In genomic region chr16:75433732-75434413, GRCh38 we compare ENCODE assay signal across 8 cellular contexts. TPM values are rescaled to one million over a fixed set of nuclear protein-coding genes. Genes with fewer than 3 reads are reported as not detected.
DNase-seq lines count a peak whose midpoint lies in the region; ATAC-seq, FAIRE-seq and TF ChIP-seq lines count a peak whose summit lies in the region.

No MANE protein-coding gene starts in this region.

- H3K56ac ChIP-seq in H1 (replicated peaks; ENCODE audit: insufficient read length, low read depth, low read length): no peak overlapping the region

- TF ChIP-seq EP300 in H1 (IDR thresholded peaks at IDR 0.05; ENCODE audit: borderline replicate concordance in 1 of 2, low read depth in 2 of 2, low read length in 2 of 2): no peak

- H3K27ac Mint-ChIP-seq in T-helper 2 cell treated with Interferon-gamma antibody and Interleukin-4, amounts not matched to agents 5 μg/mL and 100 μg/mL, for 36 hours: peak overlapping the region; percentile 98
- H3K27ac Mint-ChIP-seq in memory B cell: peak overlapping the region; percentile 99

- peak; percentile 94 for DNase-seq in AG10803 (ENCODE audit: low read depth)
- peak; percentile 80 to 95 (median 89) for DNase-seq in NCI-H1417 (lab: John Stamatoyannopoulos, UW)
- DNase-seq in T-helper 2 cell treated with Interferon-gamma antibody and Interleukin-4, amounts not matched to agents 5 μg/mL and 100 μg/mL, for 36 hours (ENCODE audit: low spot score): no peak
- peak; percentile 34 to 71 for DNase-seq in H1 (ENCODE audit: low read depth in 1 of 2, low spot score in 2 of 2)
- DNase-seq in memory B cell (ENCODE audit: low spot score in 2 of 2): peak in 1 of 2 donors; percentile 65

- no peaks in the 10 kb centered on the region; the same call in none of the 2 replicates for H3K79me1 ChIP-seq in H1 (ENCODE audit: low read depth, low read length)

- POLR2A ChIA-PET in H1 (lab: Charles Lee; ENCODE audit: partially characterized antibody): interaction anchor here (0.7 to 3.3 kb wide), 35 partner anchors 8 to 261 kb away, joined by 3 to 35 read pairs (median 5); partner anchors contain the start of genes ADAT1, BCAR1, CHST6 and GABARAPL2

- H2BK12ac ChIP-seq in H1 (ENCODE audit: low read depth, low read length): peak overlapping the region; percentile 89; the same call in 1 of the 2 replicates

- H3K14ac ChIP-seq in H1 (ENCODE audit: insufficient read length): no peak overlapping the region

- H3K9me3 Mint-ChIP-seq in T-helper 2 cell treated with Interferon-gamma antibody and Interleukin-4, amounts not matched to agents 5 μg/mL and 100 μg/mL, for 36 hours: no peaks in the 10 kb centered on the region
- H3K9me3 Mint-ChIP-seq in memory B cell: peaks cover 2% of the 10 kb centered on the region

- peak overlapping the region; percentile 3; the same call in 1 of the 2 replicates for H3K18ac ChIP-seq in H1 (ENCODE audit: extremely low read depth, low read length)

- H3K27ac ChIP-seq in H1 (ENCODE audit: low read depth, low read length) (peak overlapping the region; percentile 93), temporal lobe (ENCODE audit: low read depth, low read length) (peak overlapping the region; percentile 87)

- peak overlapping the region; percentile 90 for H3K4me3 Mint-ChIP-seq in T-helper 2 cell treated with Interferon-gamma antibody and Interleukin-4, amounts not matched to agents 5 μg/mL and 100 μg/mL, for 36 hours
- H3K4me3 Mint-ChIP-seq in memory B cell: peak overlapping the region; percentile 100

- H3K36me3 ChIP-seq in H1 (ENCODE audit: control insufficient read depth in 2 of 4, insufficient read depth in 4 of 4, low read length in 3 of 4): no peaks in the 10 kb centered on the region

- peaks cover 11 to 38% of the 10 kb centered on the region in 2 experiments; a peak in 3 of 4 replicates for H3K79me2 ChIP-seq in H1 (ENCODE audit: control insufficient read depth in 1 of 2, insufficient read depth in 2 of 2, low read length in 2 of 2)

- H3K4me2 ChIP-seq in H1 (ENCODE audit: insufficient read depth in 1 of 2, low read depth in 2 of 2, low read length in 2 of 2): peak overlapping the region; percentile 89 to 96

- no peak overlapping the region for H3K4ac ChIP-seq in H1 (replicated peaks; ENCODE audit: insufficient read length, low read depth, low read length)

- H2BK5ac ChIP-seq in H1 (ENCODE audit: low read depth, low read length): peak overlapping the region; percentile 83

- H3K4me3 ChIP-seq in AG10803 (ENCODE audit: low read length) (peak overlapping the region; percentile 97), H1 (ENCODE audit: extremely low read depth in 1 of 4, insufficient read depth in 2 of 4, low read depth in 3 of 4, low read length in 4 of 4) (peak overlapping the region; percentile 74 to 95 (median 83))

- no peaks in the 10 kb centered on the region for H3K27me3 Mint-ChIP-seq in T-helper 2 cell treated with Interferon-gamma antibody and Interleukin-4, amounts not matched to agents 5 μg/mL and 100 μg/mL, for 36 hours (ENCODE audit: low read depth)
- no peaks in the 10 kb centered on the region for H3K27me3 Mint-ChIP-seq in memory B cell

- peak overlapping the region; percentile 10; the same call in 1 of the 2 replicates for H2AK5ac ChIP-seq in H1 (ENCODE audit: low read depth, low read length)

- peaks cover 8% of the 10 kb centered on the region for H3K36me3 Mint-ChIP-seq in T-helper 2 cell treated with Interferon-gamma antibody and Interleukin-4, amounts not matched to agents 5 μg/mL and 100 μg/mL, for 36 hours (ENCODE audit: low read depth)
- no peaks in the 10 kb centered on the region for H3K36me3 Mint-ChIP-seq in memory B cell

- H3K4me1 ChIP-seq in H1 (replicated peaks in 1 of 4; ENCODE audit: control insufficient read depth in 3 of 4, insufficient read depth in 4 of 4, low read length in 3 of 4): peaks cover 0 to 7% (median 3%) of the 10 kb centered on the region in 4 experiments; a peak in 4 of 7 replicates

- peak overlapping the region; percentile 96; the same call in 1 of the 2 replicates for H4K8ac ChIP-seq in H1 (ENCODE audit: extremely low read depth, insufficient read depth, low read length)

- H3K9me3 ChIP-seq in H1 (ENCODE audit: insufficient read depth in 2 of 2, low read depth in 1 of 2, low read length in 1 of 2): peaks cover 0 to 2% of the 10 kb centered on the region in 2 experiments; a peak in 1 of 4 replicates

- no peak overlapping the region for H2BK15ac ChIP-seq in H1 (ENCODE audit: low read length)

- no peak overlapping the region for H4K91ac ChIP-seq in H1 (replicated peaks; ENCODE audit: insufficient read length, low read length)

- H3K23me2 ChIP-seq in H1 (ENCODE audit: low read depth, low read length): peaks cover 10% of the 10 kb centered on the region

- no peak for TF ChIP-seq RAD21 in H1 (IDR thresholded peaks at IDR 0.05 in 1 of 2, conservative IDR thresholded peaks at IDR 0.05 in 1 of 2; ENCODE audit: low read depth in 2 of 2, low read length in 2 of 2)

- peak overlapping the region; percentile 71 to 94 (median 88) for H3K9ac ChIP-seq in H1 (replicated peaks in 1 of 4; ENCODE audit: extremely low read depth in 1 of 4, low read depth in 3 of 4, low read length in 3 of 4)

- FAIRE-seq in H1 (lab: Jason Lieb, UNC): peak; percentile 52

- peaks cover 22% of the 10 kb centered on the region for H3K4me1 Mint-ChIP-seq in T-helper 2 cell treated with Interferon-gamma antibody and Interleukin-4, amounts not matched to agents 5 μg/mL and 100 μg/mL, for 36 hours (ENCODE audit: low read depth)
- H3K4me1 Mint-ChIP-seq in memory B cell: peaks cover 14% of the 10 kb centered on the region

- peak in 1 of 2 experiments; percentile 27; a peak in 2 of 3 replicates for TF ChIP-seq POLR2A in H1 (IDR thresholded peaks at IDR 0.05; ENCODE audit: control extremely low read depth in 1 of 2, low read depth in 2 of 2, low read length in 2 of 2)

- CTCF ChIA-PET in H1 (lab: Charles Lee; ENCODE audit: partially characterized antibody): interaction anchor here (0.6 to 1.8 kb wide), 9 partner anchors 10 to 116 kb away, joined by 3 to 8 read pairs (median 3); partner anchors contain the start of gene TMEM170A

- no peaks in the 10 kb centered on the region for H3K27me3 ChIP-seq in H1 (replicated peaks in 1 of 4; ENCODE audit: control insufficient read depth in 3 of 4, extremely low read depth in 1 of 4, insufficient read depth in 3 of 4, low read length in 3 of 4)

- peak overlapping the region; percentile 6 for H2BK120ac ChIP-seq in H1 (replicated peaks; ENCODE audit: low read depth, low read length)

- peak overlapping the region; percentile 97 for H2AFZ ChIP-seq in H1 (ENCODE audit: low read length)

- no peaks in the 10 kb centered on the region for H4K20me1 ChIP-seq in H1 (replicated peaks in 1 of 2; ENCODE audit: control insufficient read depth in 1 of 2, insufficient read depth in 2 of 2, low read length in 2 of 2)

- TF ChIP-seq CTCF in AG10803 (conservative IDR thresholded peaks at IDR 0.05; ENCODE audit: low read length) (0 out of 2 replicates have a peak, but pooled peaks have one; percentile 1), H1 (IDR thresholded peaks at IDR 0.05; ENCODE audit: control extremely low read depth in 1 of 3, insufficient read depth in 1 of 3, low read depth in 1 of 3, low read length in 3 of 3) (no peak)

- peak overlapping the region; percentile 65 for H4K5ac ChIP-seq in H1 (ENCODE audit: insufficient read length, low read depth, low read length)

- 7% methylated on average over 32 of the region's 32 CpGs; no CpG with 5 or more reads in 1 of the 2 experiments for WGBS in H1 (ENCODE audit: extremely low coverage in 1 of 2, insufficient coverage in 1 of 2, insufficient read length in 1 of 2, insufficient replicate concordance in 2 of 2, low coverage in 1 of 2, low lambda C conversion rate in 2 of 2, missing lambda C conversion rate in 1 of 2), 2 experiments

- H2BK20ac ChIP-seq in H1 (ENCODE audit: low read length): no peak overlapping the region

- no peak overlapping the region for H3K23ac ChIP-seq in H1 (ENCODE audit: insufficient read length)

- peak; percentile 73 for ATAC-seq in GM18498 (IDR thresholded peaks at IDR 0.05; ENCODE audit: unreplicated experiment)
- peak; percentile 83 for ATAC-seq in HG02840 (IDR thresholded peaks at IDR 0.05; ENCODE audit: low FRiP score, unreplicated experiment)
- ATAC-seq in memory B cell (ENCODE audit: low read depth): peak; percentile 61

TF ChIP-seq in H1, 55 proteins besides CTCF, POLR2A, EP300 and RAD21 (continues in another document):
- TF ChIP-seq JUN (IDR thresholded peaks at IDR 0.05; ENCODE audit: low read depth, low read length): no peak
- TF ChIP-seq TBP (IDR thresholded peaks at IDR 0.05; ENCODE audit: low read depth, low read length): peak; percentile 62; the same call in 1 of the 2 replicates
- TF ChIP-seq, protein P1, sequence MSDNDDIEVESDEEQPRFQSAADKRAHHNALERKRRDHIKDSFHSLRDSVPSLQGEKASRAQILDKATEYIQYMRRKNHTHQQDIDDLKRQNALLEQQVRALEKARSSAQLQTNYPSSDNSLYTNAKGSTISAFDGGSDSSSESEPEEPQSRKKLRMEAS (IDR thresholded peaks at IDR 0.05): peak; percentile 95
- TF ChIP-seq CBX8 (IDR thresholded peaks at IDR 0.05; ENCODE audit: borderline replicate concordance, low read depth, low read length): no peak

RNA-seq across cellular contexts. Expression of gene CFDP1, which starts 0.6 kb away (rescaled TPM):
- 76.9 and 77.3 TPM in 2 replicates for total RNA-seq in H1 (2021; fragmentation: NEBNext Ultra II Directional; extraction: Animal tissue kit (Norgen Biotek cat#: 25700))
- 22.5 and 25.5 TPM in 2 replicates for polyA plus RNA-seq in H1 (2011; rRNA removed)
- polyA plus RNA-seq in H1 (2011; cell fraction: cytosol; rRNA removed): 75.0 TPM
- 10.9 TPM for polyA plus RNA-seq in H1 (2011; cell fraction: nucleus; rRNA removed)
- 79.8 to 101 TPM (median 87.5 TPM) in 4 replicates for polyA plus RNA-seq in H1 (2012, experiment 1 of 2)
- 16.6 TPM for polyA plus RNA-seq in H1 (2012, experiment 2 of 2)
- 108 TPM for polyA plus RNA-seq in H1 (2013, experiment 1 of 2)
- polyA plus RNA-seq in H1 (2013, experiment 2 of 2): 114 TPM
- polyA minus RNA-seq in H1 (2011; rRNA and poly(A)+ RNA removed): 15.2 and 27.2 TPM in 2 replicates
- 17.5 TPM for polyA minus RNA-seq in H1 (2011; cell fraction: cytosol; rRNA and poly(A)+ RNA removed)
- 39.8 TPM for polyA minus RNA-seq in H1 (2011; cell fraction: nucleus; rRNA and poly(A)+ RNA removed)
- 69.1 TPM for total RNA-seq in temporal lobe

RNA-seq across cellular contexts. Expression of gene TMEM170A, which starts 30.6 kb away (rescaled TPM):
- total RNA-seq in H1 (2021; fragmentation: NEBNext Ultra II Directional; extraction: Animal tissue kit (Norgen Biotek cat#: 25700)): 52.8 and 56.6 TPM in 2 replicates
- polyA plus RNA-seq in H1 (2011; rRNA removed): 21.1 and 22.9 TPM in 2 replicates
- 25.1 TPM for polyA plus RNA-seq in H1 (2011; cell fraction: cytosol; rRNA removed)
- polyA plus RNA-seq in H1 (2011; cell fraction: nucleus; rRNA removed): 12.3 TPM
- 18.4 to 30.7 TPM (median 23.8 TPM) in 4 replicates for polyA plus RNA-seq in H1 (2012, experiment 1 of 2)
- polyA plus RNA-seq in H1 (2012, experiment 2 of 2): 9.8 TPM
- polyA plus RNA-seq in H1 (2013, experiment 1 of 2): 31.1 TPM
- polyA plus RNA-seq in H1 (2013, experiment 2 of 2): 37.3 TPM
- 45.5 and 49.2 TPM in 2 replicates for polyA minus RNA-seq in H1 (2011; rRNA and poly(A)+ RNA removed)
- polyA minus RNA-seq in H1 (2011; cell fraction: cytosol; rRNA and poly(A)+ RNA removed): 22.3 TPM
- 27.2 TPM for polyA minus RNA-seq in H1 (2011; cell fraction: nucleus; rRNA and poly(A)+ RNA removed)
- total RNA-seq in temporal lobe: 17.0 TPM
